In genomic region chr1:77824083-77824482, GRCh38 we compare ENCODE assay signal across 11 cellular contexts. TPM values are rescaled to one million over a fixed set of nuclear protein-coding genes. Genes with fewer than 3 reads are reported as not detected.
DNase-seq lines count a peak whose midpoint lies in the region; ATAC-seq, FAIRE-seq and TF ChIP-seq lines count a peak whose summit lies in the region.
"Had no signal": no experiment of that assay in that cellular context is flagged by ENCODE, and none has a peak within 500 bp of the region (broad histone marks: within the 10 kb centered on the region; RNA-seq: fewer than 3 reads in every experiment).

No MANE protein-coding gene starts in this region.

- no peak for TF ChIP-seq RAD21 in Ishikawa (IDR thresholded peaks at IDR 0.05; ENCODE audit: low read depth)

- ATAC-seq in left lung (peak; percentile 50), GM21529 (IDR thresholded peaks at IDR 0.05; ENCODE audit: unreplicated experiment) (no peak)

- H3K27me3 ChIP-seq in AG04450 (ENCODE audit: control insufficient read depth, insufficient read depth, low read length) (no peaks in the 10 kb centered on the region), bronchial epithelial cell (ENCODE audit: control insufficient read depth, insufficient read depth, low read length) (no peaks in the 10 kb centered on the region), left lung (no peaks in the 10 kb centered on the region)

- CTCF ChIA-PET in AG04450 (lab: Charles Lee) = interaction anchor here (0.6 kb wide), 1 partner anchor 649 kb away, joined by 3 read pairs; no protein-coding TSS in a partner anchor

- POLR2A ChIA-PET in AG04450 (lab: Yijun Ruan, JAX) = interaction anchor here (0.8 to 0.9 kb wide), 2 partner anchors 9 to 64 kb away, joined by 3 to 5 read pairs; partner anchors contain the start of gene NEXN

- H3K4me3 ChIP-seq in AG04450 (ENCODE audit: low read depth, low read length) = no peak overlapping the region
- H3K4me3 ChIP-seq in bronchial epithelial cell (ENCODE audit: low read depth, low read length) = no peak overlapping the region
- H3K4me3 ChIP-seq in left lung = no peak overlapping the region

- H3K9me3 ChIP-seq in AG04450 (ENCODE audit: control insufficient read depth, insufficient read depth, low read length) (no peaks in the 10 kb centered on the region), left lung (no peaks in the 10 kb centered on the region)

- peaks cover 0 to 12% of the 10 kb centered on the region in 2 donors for H3K4me1 ChIP-seq in left lung

- intact Hi-C loops in left lung (cut with DNase I) = loop anchor here in 1 of 2 donors (10.0 kb wide), 1 partner anchor 61 kb away; the partner anchor contains the start of gene NEXN

- TF ChIP-seq EP300 in Ishikawa (IDR thresholded peaks at IDR 0.05; ENCODE audit: borderline replicate concordance) = no peak

- TF ChIP-seq CTCF in AG04450 (IDR thresholded peaks at IDR 0.05; ENCODE audit: low read depth, low read length) = no peak
- no peak for TF ChIP-seq CTCF in bronchial epithelial cell (IDR thresholded peaks at IDR 0.05; ENCODE audit: insufficient read depth, low read length, severe bottlenecking)
- no peak for TF ChIP-seq CTCF in left lung (IDR thresholded peaks at IDR 0.05)

- no peak for FAIRE-seq in bronchial epithelial cell (lab: Jason Lieb, UNC)
- FAIRE-seq: HTR-8/SVneo had no signal

- H3K27ac ChIP-seq in AG04450 (ENCODE audit: low read depth, low read length) (peak overlapping the region; percentile 63), left lung (no peak overlapping the region)
- H3K27ac ChIP-seq: C4-2B had no signal

- DNase-seq in AG04450 (ENCODE audit: low read depth, low spot score) (no peak), bronchial epithelial cell (ENCODE audit: low read depth) (peak; percentile 44), left lung (no peak), hypothalamus (lab: John Stamatoyannopoulos, UW) (no peak), HT-29 (ENCODE audit: low spot score) (no peak), occipital lobe (lab: John Stamatoyannopoulos, UW) (no peak)
- DNase-seq: anterior cingulate cortex had no signal

- H3K36me3 ChIP-seq in bronchial epithelial cell (ENCODE audit: control insufficient read depth, insufficient read depth, low read length) (no peaks in the 10 kb centered on the region), left lung (peaks cover 0 to 32% of the 10 kb centered on the region in 2 donors)

TF ChIP-seq in Ishikawa, 13 proteins besides CTCF, POLR2A, EP300 and RAD21:
- TF ChIP-seq TEAD4 (IDR thresholded peaks at IDR 0.05) (peak; percentile 39; the same call in 1 of the 2 replicates), USF1 (IDR thresholded peaks at IDR 0.05) (no peak)
TF ChIP-seq in Ishikawa: peak in this region for 1.

RNA-seq across cellular contexts. Expression of gene MIGA1, which starts 44.6 kb away (rescaled TPM):
- 4.5 and 5.5 TPM in 2 replicates for polyA plus RNA-seq in AG04450 (2011; rRNA removed)
- polyA minus RNA-seq in AG04450 (2011; rRNA and poly(A)+ RNA removed) = 6.7 and 9.8 TPM in 2 replicates
- total RNA-seq in bronchial epithelial cell (9.5 and 9.7 TPM in 2 replicates), left lung (10 to 100 TPM; 15.5 to 16.4 TPM), occipital lobe (28.5 TPM)
- total RNA-seq in HT-29 (2014; rRNA removed; shearing (Covaris generic)) = 2.0 and 2.1 TPM in 2 replicates
